ENCODE assay signal across 8 cellular contexts in genomic region chr16:67183627-67184452, GRCh38. TPM values are rescaled to one million over a fixed set of nuclear protein-coding genes. Genes with fewer than 3 reads are reported as not detected.
A peak's percentile ranks its signal among the peaks of the same experiment; 100 is the strongest.
DNase-seq lines count a peak whose midpoint lies in the region; ATAC-seq and TF ChIP-seq lines count a peak whose summit lies in the region.

Gene MATCAP1, minus strand, starts transcription at chr16:67183963. Its CDS starts 3,353 bp downstream, at chr16:67180610.

- no peak for TF ChIP-seq CTCF in liver (IDR thresholded peaks at IDR 0.05; ENCODE audit: low read depth, low read length, missing input control)

- H3K27me3 ChIP-seq in CD4-positive, CD25-positive, alpha-beta regulatory T cell (ENCODE audit: control insufficient read depth, insufficient read depth, low read length), result peaks cover 3% of the 10 kb centered on the region
- H3K27me3 ChIP-seq in liver (ENCODE audit: control insufficient read depth in 4 of 4, insufficient read depth in 4 of 4, low read length in 3 of 4), result no peaks in the 10 kb centered on the region

- peak within 1 kb of the TSS; percentile 77 for H3K4me3 ChIP-seq in CD4-positive, CD25-positive, alpha-beta regulatory T cell (ENCODE audit: low read depth, low read length)
- peak within 1 kb of the TSS; percentile 58 to 69 (median 66) for H3K4me3 ChIP-seq in liver (ENCODE audit: low read depth in 1 of 3, low read length in 3 of 3)

- no peak for TF ChIP-seq RAD21 in liver (IDR thresholded peaks at IDR 0.05)

- peaks cover 10% of the 10 kb centered on the region for H3K27me3 Mint-ChIP-seq in CD4-positive, CD25-positive, alpha-beta regulatory T cell

- H3K36me3 Mint-ChIP-seq in CD4-positive, CD25-positive, alpha-beta regulatory T cell, result no peaks in the 10 kb centered on the region

- under 1% methylated on average over 77 of the region's 77 CpGs for WGBS in liver

- H3K9me3 ChIP-seq in CD4-positive, CD25-positive, alpha-beta regulatory T cell (ENCODE audit: control insufficient read depth in 2 of 2, low read length in 2 of 2), result no peaks in the 10 kb centered on the region
- no peaks in the 10 kb centered on the region for H3K9me3 ChIP-seq in liver (ENCODE audit: control insufficient read depth in 4 of 4, low read length in 3 of 4)

- no peaks in the 10 kb centered on the region for H3K36me3 ChIP-seq in CD4-positive, CD25-positive, alpha-beta regulatory T cell (ENCODE audit: control insufficient read depth, insufficient read depth, low read length)
- H3K36me3 ChIP-seq in liver (ENCODE audit: control insufficient read depth in 4 of 4, insufficient read depth in 3 of 4, low read depth in 1 of 4, low read length in 3 of 4), result no peaks in the 10 kb centered on the region

- peak; percentile 94 to 95 for ATAC-seq in CD4-positive, CD25-positive, alpha-beta regulatory T cell (ENCODE audit: low read depth in 2 of 2)
- ATAC-seq in GM19452 (IDR thresholded peaks at IDR 0.05; ENCODE audit: unreplicated experiment) (peak; percentile 90), HG03575 (IDR thresholded peaks at IDR 0.05; ENCODE audit: extremely low read depth, insufficient number of reproducible peaks, low FRiP score, unreplicated experiment) (peak; percentile 71)

- H3K4me3 Mint-ChIP-seq in CD4-positive, CD25-positive, alpha-beta regulatory T cell, result peak within 1 kb of the TSS in 3 of 4 donors; percentile 88 to 94 (median 92)

- H3K9ac ChIP-seq in liver (ENCODE audit: low read depth in 1 of 2, low read length in 2 of 2), result peak within 1 kb of the TSS in 1 of 2 donors; percentile 53

- H3K27ac Mint-ChIP-seq in CD4-positive, CD25-positive, alpha-beta regulatory T cell, result peak within 1 kb of the TSS in 1 of 3 donors; percentile 74

- no peaks in the 10 kb centered on the region for H3K9me3 Mint-ChIP-seq in CD4-positive, CD25-positive, alpha-beta regulatory T cell

- DNase-seq in CD4-positive, CD25-positive, alpha-beta regulatory T cell, result peak; percentile 92 to 99 (median 96)
- DNase-seq in NCI-H82 (lab: John Stamatoyannopoulos, UW), result peak; percentile 99
- DNase-seq in activated CD4-positive, alpha-beta T cell treated with anti-CD3 and anti-CD28 coated beads, Interleukin-2, amount 50 U/mL, for 4 hours, result peak; percentile 91 to 92
- peak; percentile 96 to 99 for DNase-seq in dermis microvascular lymphatic vessel endothelial cell (ENCODE audit: low read depth in 2 of 2)
- DNase-seq in stimulated activated CD4-positive, alpha-beta T cell treated with anti-CD3 and anti-CD28 coated beads, Interleukin-4, amount 100 ng/mL, for 1 hour, result peak; percentile 90

- H3K4me1 Mint-ChIP-seq in CD4-positive, CD25-positive, alpha-beta regulatory T cell, result peaks cover 4 to 18% (median 9%) of the 10 kb centered on the region in 4 donors

- H3K4me1 ChIP-seq in CD4-positive, CD25-positive, alpha-beta regulatory T cell (ENCODE audit: control insufficient read depth, insufficient read depth, low read length, poor library complexity, severe bottlenecking), result peaks cover 19% of the 10 kb centered on the region
- peaks cover 8 to 29% (median 19%) of the 10 kb centered on the region in 4 donors for H3K4me1 ChIP-seq in liver (ENCODE audit: control insufficient read depth in 4 of 4, insufficient read depth in 4 of 4, low read length in 3 of 4)

- peak within 1 kb of the TSS; percentile 94 for H3K27ac ChIP-seq in CD4-positive, CD25-positive, alpha-beta regulatory T cell (ENCODE audit: insufficient read depth, low read length, poor library complexity, severe bottlenecking)
- peak within 1 kb of the TSS; percentile 84 to 85 for H3K27ac ChIP-seq in liver (ENCODE audit: low read depth in 1 of 2, low read length in 2 of 2)

TF ChIP-seq in liver, 16 proteins besides CTCF, POLR2A, EP300 and RAD21:
- TF ChIP-seq EGR1 (IDR thresholded peaks at IDR 0.05; ENCODE audit: low read depth in 2 of 2) (peak; percentile 75 to 76), ZBTB33 (IDR thresholded peaks at IDR 0.05) (no peak), JUND (IDR thresholded peaks at IDR 0.05) (no peak), ATF3 (IDR thresholded peaks at IDR 0.05) (no peak), RXRA (IDR thresholded peaks at IDR 0.05) (peak; percentile 5 to 20), TAF1 (conservative IDR thresholded peaks at IDR 0.05) (no peak), HNF4A (conservative IDR thresholded peaks at IDR 0.05) (no peak), SP1 (IDR thresholded peaks at IDR 0.05) (peak; percentile 70), FOXA1 (IDR thresholded peaks at IDR 0.05) (no peak), GABPA (IDR thresholded peaks at IDR 0.05 in 1 of 2, conservative IDR thresholded peaks at IDR 0.05 in 1 of 2) (peak in 1 of 2 donors; percentile 37), HNF4G (IDR thresholded peaks at IDR 0.05) (no peak), FOXA2 (IDR thresholded peaks at IDR 0.05) (no peak), YY1 (IDR thresholded peaks at IDR 0.05) (peak; percentile 70), NR2F2 (IDR thresholded peaks at IDR 0.05) (peak; percentile 41)
- TF ChIP-seq, protein P1, sequence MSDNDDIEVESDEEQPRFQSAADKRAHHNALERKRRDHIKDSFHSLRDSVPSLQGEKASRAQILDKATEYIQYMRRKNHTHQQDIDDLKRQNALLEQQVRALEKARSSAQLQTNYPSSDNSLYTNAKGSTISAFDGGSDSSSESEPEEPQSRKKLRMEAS (IDR thresholded peaks at IDR 0.05), result no peak
- TF ChIP-seq, protein P2, sequence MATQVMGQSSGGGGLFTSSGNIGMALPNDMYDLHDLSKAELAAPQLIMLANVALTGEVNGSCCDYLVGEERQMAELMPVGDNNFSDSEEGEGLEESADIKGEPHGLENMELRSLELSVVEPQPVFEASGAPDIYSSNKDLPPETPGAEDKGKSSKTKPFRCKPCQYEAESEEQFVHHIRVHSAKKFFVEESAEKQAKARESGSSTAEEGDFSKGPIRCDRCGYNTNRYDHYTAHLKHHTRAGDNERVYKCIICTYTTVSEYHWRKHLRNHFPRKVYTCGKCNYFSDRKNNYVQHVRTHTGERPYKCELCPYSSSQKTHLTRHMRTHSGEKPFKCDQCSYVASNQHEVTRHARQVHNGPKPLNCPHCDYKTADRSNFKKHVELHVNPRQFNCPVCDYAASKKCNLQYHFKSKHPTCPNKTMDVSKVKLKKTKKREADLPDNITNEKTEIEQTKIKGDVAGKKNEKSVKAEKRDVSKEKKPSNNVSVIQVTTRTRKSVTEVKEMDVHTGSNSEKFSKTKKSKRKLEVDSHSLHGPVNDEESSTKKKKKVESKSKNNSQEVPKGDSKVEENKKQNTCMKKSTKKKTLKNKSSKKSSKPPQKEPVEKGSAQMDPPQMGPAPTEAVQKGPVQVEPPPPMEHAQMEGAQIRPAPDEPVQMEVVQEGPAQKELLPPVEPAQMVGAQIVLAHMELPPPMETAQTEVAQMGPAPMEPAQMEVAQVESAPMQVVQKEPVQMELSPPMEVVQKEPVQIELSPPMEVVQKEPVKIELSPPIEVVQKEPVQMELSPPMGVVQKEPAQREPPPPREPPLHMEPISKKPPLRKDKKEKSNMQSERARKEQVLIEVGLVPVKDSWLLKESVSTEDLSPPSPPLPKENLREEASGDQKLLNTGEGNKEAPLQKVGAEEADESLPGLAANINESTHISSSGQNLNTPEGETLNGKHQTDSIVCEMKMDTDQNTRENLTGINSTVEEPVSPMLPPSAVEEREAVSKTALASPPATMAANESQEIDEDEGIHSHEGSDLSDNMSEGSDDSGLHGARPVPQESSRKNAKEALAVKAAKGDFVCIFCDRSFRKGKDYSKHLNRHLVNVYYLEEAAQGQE (IDR thresholded peaks at IDR 0.05), result no peak

RNA-seq across cellular contexts. Expression of gene MATCAP1, which starts in this region (rescaled TPM):
- 19.6 TPM for total RNA-seq in CD4-positive, CD25-positive, alpha-beta regulatory T cell
- polyA plus RNA-seq in CD4-positive, CD25-positive, alpha-beta regulatory T cell, result under 1 TPM in 1 of 4 donors, not detected in 3; 0.80 TPM
- total RNA-seq in dermis microvascular lymphatic vessel endothelial cell, result 6.7 and 8.1 TPM in 2 replicates
- 1 to 10 TPM; 2.7 to 4.8 TPM for total RNA-seq in liver
- polyA plus RNA-seq in liver, result 1 to 10 TPM; 1.5 to 3.8 TPM

Comparison
In these comparisons a context has a peak if more than half of its experiments do, and no peak if none do; other contexts are left out.
1. Peak in every context shown above with its lines: DNase-seq, ATAC-seq, H3K4me3 ChIP-seq and H3K27ac ChIP-seq.